Comparison of ENCODE assay signal across 25 cellular contexts in the genomic region with DNA sequence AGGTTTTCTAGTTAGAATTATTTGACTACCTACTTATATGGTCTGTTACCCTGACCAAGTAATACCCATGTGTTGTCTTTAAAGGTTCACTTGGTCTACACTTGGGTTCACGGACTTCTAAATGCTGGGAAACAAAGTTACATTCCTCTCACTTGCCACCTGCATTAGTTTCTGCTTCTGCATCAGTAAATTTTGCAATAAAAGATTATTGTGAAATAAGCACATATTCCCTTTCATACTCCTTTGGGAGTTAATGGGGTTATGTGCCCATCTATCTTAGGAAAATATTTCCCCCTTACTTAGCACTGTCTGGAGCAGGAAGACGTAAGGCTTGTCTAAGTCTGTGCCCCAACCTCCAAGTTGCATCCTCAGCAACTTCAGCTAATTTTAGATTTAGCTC.
DNase-seq lines count a peak whose midpoint lies in the region; ATAC-seq and TF ChIP-seq lines count a peak whose summit lies in the region.
"Had no signal": no experiment of that assay in that cellular context is flagged by ENCODE, and none has a peak within 500 bp of the region (broad histone marks: within the 10 kb centered on the region; RNA-seq: fewer than 3 reads in every experiment).

No MANE protein-coding gene starts in this region.

- WGBS in right cardiac atrium: 65% methylated on average over 2 of the region's 2 CpGs
- 100% methylated on average over 2 of the region's 2 CpGs for WGBS in mammary epithelial cell (ENCODE audit: low coverage, missing lambda C conversion rate)

- H3K27ac Mint-ChIP-seq in Calu3 (ENCODE audit: unreplicated experiment) (no peak overlapping the region), nephron progenitor cell (no peak overlapping the region)
- H3K27ac Mint-ChIP-seq: activated CD4-positive, alpha-beta T cell treated with anti-CD3 and anti-CD28 coated beads for 36 hours; activated CD8-positive, alpha-beta T cell treated with anti-CD3 and anti-CD28 coated beads, Interleukin-2, amount 10 ng/mL, durations not matched to agents 7 days and 5 days; activated naive CD4-positive, alpha-beta T cell treated with anti-CD3 and anti-CD28 coated beads, Interleukin-2, amount 50 U/mL, for 24 hours; activated T-helper 2 cell treated with anti-CD3 and anti-CD28 coated beads, Interferon-gamma antibody, Interleukin-2, Interleukin-4, amounts not matched to agents 10 μg/mL and 5 μg/mL and 100 μg/mL, durations not matched to agents 14 hours and 24 hours and 36 hours; H9; stimulated activated naive CD8-positive, alpha-beta T cell treated with anti-CD3 and anti-CD28 coated beads, Interleukin-15, Interleukin-2, amounts not matched to agents 100 ng/mL and 50 ng/mL, for 24 hours; T-helper 2 cell treated with Interferon-gamma antibody and Interleukin-4, amounts not matched to agents 5 μg/mL and 100 μg/mL, for 36 hours had no signal

- H3K27me3 ChIP-seq in right cardiac atrium (ENCODE audit: control insufficient read depth, insufficient read depth) (no peaks in the 10 kb centered on the region), mammary epithelial cell (ENCODE audit: insufficient read depth, low read length) (no peaks in the 10 kb centered on the region)
- H3K27me3 ChIP-seq: ascending aorta, foreskin keratinocyte had no signal

- H3K79me2 ChIP-seq in mammary epithelial cell (ENCODE audit: insufficient read depth, low read length): peaks cover 43% of the 10 kb centered on the region

- H3K4me1 ChIP-seq in right cardiac atrium (ENCODE audit: control insufficient read depth, insufficient read depth, low read length) (no peaks in the 10 kb centered on the region), mammary epithelial cell (ENCODE audit: insufficient read depth, low read length) (peaks cover 35% of the 10 kb centered on the region)
- H3K4me1 ChIP-seq: prostate gland had no signal

- no peaks in the 10 kb centered on the region for H4K20me1 ChIP-seq in mammary epithelial cell (ENCODE audit: insufficient read depth, low read length)

- intact Hi-C loops in right cardiac atrium (cut with DNase I) (no loop called here), Right ventricle myocardium superior (cut with DNase I) (no loop called here), mammary epithelial cell (cut with micrococcal nuclease) (no loop called here), Calu3 (cut with micrococcal nuclease; ENCODE audit: unreplicated experiment) (no loop called here)

- H3K27me3 Mint-ChIP-seq in Calu3 (ENCODE audit: unreplicated experiment) (no peaks in the 10 kb centered on the region), nephron progenitor cell (ENCODE audit: low read depth, poor library complexity) (peaks cover 5% of the 10 kb centered on the region)

- H3K9me3 Mint-ChIP-seq in Calu3 (ENCODE audit: low read depth, unreplicated experiment) (no peaks in the 10 kb centered on the region), nephron progenitor cell (peaks cover 6% of the 10 kb centered on the region)
- H3K9me3 Mint-ChIP-seq: activated naive CD4-positive, alpha-beta T cell treated with anti-CD3 and anti-CD28 coated beads, Interleukin-2, amount 50 U/mL, for 24 hours; activated T-helper 2 cell treated with anti-CD3 and anti-CD28 coated beads, Interferon-gamma antibody, Interleukin-2, Interleukin-4, amounts not matched to agents 10 μg/mL and 5 μg/mL and 100 μg/mL, durations not matched to agents 14 hours and 24 hours and 36 hours; stimulated activated naive CD8-positive, alpha-beta T cell treated with anti-CD3 and anti-CD28 coated beads, Interleukin-15, Interleukin-2, amounts not matched to agents 100 ng/mL and 50 ng/mL, for 24 hours; T-helper 2 cell treated with Interferon-gamma antibody and Interleukin-4, amounts not matched to agents 5 μg/mL and 100 μg/mL, for 36 hours had no signal

- no TSS peak for BruUV-seq in mammary epithelial cell (replicated peaks; lab: Mats Ljungman, UMichigan)
- BruUV-seq in Calu3 (replicated peaks; lab: Mats Ljungman, UMichigan): no TSS peak

- H3K4me1 Mint-ChIP-seq in Calu3 (ENCODE audit: low read depth, unreplicated experiment) (peaks cover 2% of the 10 kb centered on the region), nephron progenitor cell (peaks cover 10% of the 10 kb centered on the region)
- H3K4me1 Mint-ChIP-seq: activated naive CD4-positive, alpha-beta T cell treated with anti-CD3 and anti-CD28 coated beads, Interleukin-2, amount 50 U/mL, for 24 hours had no signal

- no peaks in the 10 kb centered on the region for H3K36me3 ChIP-seq in mammary epithelial cell (ENCODE audit: insufficient read depth, low read length)
- H3K36me3 ChIP-seq: ascending aorta, heart right ventricle, prostate gland had no signal

- no peak overlapping the region for H3K4me3 Mint-ChIP-seq in Calu3 (ENCODE audit: low read depth, unreplicated experiment)
- H3K4me3 Mint-ChIP-seq in nephron progenitor cell: no peak overlapping the region
- H3K4me3 Mint-ChIP-seq: activated CD4-positive, alpha-beta T cell treated with anti-CD3 and anti-CD28 coated beads for 36 hours; activated CD8-positive, alpha-beta T cell treated with anti-CD3 and anti-CD28 coated beads, Interleukin-2, amount 10 ng/mL, durations not matched to agents 7 days and 5 days; activated naive CD4-positive, alpha-beta T cell treated with anti-CD3 and anti-CD28 coated beads, Interleukin-2, amount 50 U/mL, for 24 hours; H9; stimulated activated naive CD8-positive, alpha-beta T cell treated with anti-CD3 and anti-CD28 coated beads, Interleukin-15, Interleukin-2, amounts not matched to agents 100 ng/mL and 50 ng/mL, for 24 hours; T-helper 2 cell treated with Interferon-gamma antibody and Interleukin-4, amounts not matched to agents 5 μg/mL and 100 μg/mL, for 36 hours had no signal

- H2AFZ ChIP-seq in mammary epithelial cell (ENCODE audit: low read depth, low read length): no peak overlapping the region

- CTCF ChIA-PET in mammary epithelial cell (lab: Charles Lee; ENCODE audit: low non-redundant PET) (no interaction called here), Calu3 (lab: Charles Lee) (no interaction called here)

- in situ Hi-C loops in mammary epithelial cell (cut with MboI; ENCODE audit: low sequenced_read_pairs in 2 of 2): no loop called here

- DNase-seq in right cardiac atrium (no peak), Right ventricle myocardium superior (no peak), mammary epithelial cell (no peak), iris pigment epithelial cell (ENCODE audit: low read depth) (peak; percentile 13), Calu3 (no peak), anterior cingulate cortex (lab: John Stamatoyannopoulos, UW) (no peak), nephron progenitor cell (no peak)
- DNase-seq: activated CD4-positive, alpha-beta T cell treated with anti-CD3 and anti-CD28 coated beads for 36 hours; activated CD8-positive, alpha-beta T cell treated with anti-CD3 and anti-CD28 coated beads, Interleukin-2, amount 10 ng/mL, durations not matched to agents 7 days and 5 days; cerebellar nuclear complex; H9; heart right ventricle; KBM-7; NCI-H1417 treated with DMSO at 0.1 percent for 48 hours; NCI-H2107; NCI-H446 treated with DMSO at 0.1 percent for 48 hours had no signal

- ATAC-seq in right cardiac atrium: peak; percentile 23 to 35
- no peak for ATAC-seq in Right ventricle myocardium superior (ENCODE audit: poor library complexity)
- ATAC-seq in HG03460 (IDR thresholded peaks at IDR 0.05; ENCODE audit: unreplicated experiment): no peak
- ATAC-seq: activated CD4-positive, alpha-beta T cell treated with anti-CD3 and anti-CD28 coated beads for 36 hours; activated CD8-positive, alpha-beta T cell treated with anti-CD3 and anti-CD28 coated beads, Interleukin-2, amount 10 ng/mL, durations not matched to agents 7 days and 5 days had no signal

- no peak overlapping the region for H3K4me2 ChIP-seq in mammary epithelial cell (ENCODE audit: insufficient read depth, low read depth, low read length)

- H3K9ac ChIP-seq in mammary epithelial cell (ENCODE audit: insufficient read depth, low read length): no peak overlapping the region

- TF ChIP-seq CTCF in mammary epithelial cell (conservative IDR thresholded peaks at IDR 0.05 in 1 of 2, IDR thresholded peaks at IDR 0.05 in 1 of 2; ENCODE audit: extremely low read depth in 1 of 2, insufficient read depth in 1 of 2, low read depth in 1 of 2, low read length in 2 of 2) (no peak), Calu3 (IDR thresholded peaks at IDR 0.05; ENCODE audit: unreplicated experiment) (no peak), nephron progenitor cell (IDR thresholded peaks at IDR 0.05) (no peak)

- dilution Hi-C loops in mammary epithelial cell (cut with HindIII; ENCODE audit: low sequenced_read_pairs): no loop called here

- no peak overlapping the region for H3K27ac ChIP-seq in right cardiac atrium (ENCODE audit: low read length)
- peak overlapping the region; percentile 32 for H3K27ac ChIP-seq in mammary epithelial cell (ENCODE audit: insufficient read depth, low read depth, low read length)
- H3K27ac ChIP-seq: foreskin keratinocyte, prostate gland, skin epidermis had no signal

- H3K9me3 ChIP-seq in right cardiac atrium (ENCODE audit: control insufficient read depth, low read length) (no peaks in the 10 kb centered on the region), mammary epithelial cell (replicated peaks; ENCODE audit: insufficient read depth, low read length) (no peaks in the 10 kb centered on the region)
- H3K9me3 ChIP-seq: ascending aorta, heart right ventricle, prostate gland had no signal

- no peak overlapping the region for H3K4me3 ChIP-seq in right cardiac atrium (ENCODE audit: low read length)
- no peak overlapping the region for H3K4me3 ChIP-seq in mammary epithelial cell (replicated peaks in 1 of 3; ENCODE audit: insufficient read depth in 1 of 3, low read depth in 2 of 3, low read length in 3 of 3)
- H3K4me3 ChIP-seq: ascending aorta, heart right ventricle, prostate gland, skin epidermis had no signal

- H3K36me3 Mint-ChIP-seq in Calu3 (ENCODE audit: insufficient read depth, unreplicated experiment): no peaks in the 10 kb centered on the region
- H3K36me3 Mint-ChIP-seq in nephron progenitor cell (ENCODE audit: low read depth): no peaks in the 10 kb centered on the region

Comparison
In these comparisons a context has a peak if more than half of its experiments do, and no peak if none do; other contexts are left out.
1. ATAC-seq: peak in right cardiac atrium (2 of 2); none in Right ventricle myocardium superior (single experiment) and HG03460 (single experiment).